ENCODE assay signal across 13 cellular contexts in the genomic region with DNA sequence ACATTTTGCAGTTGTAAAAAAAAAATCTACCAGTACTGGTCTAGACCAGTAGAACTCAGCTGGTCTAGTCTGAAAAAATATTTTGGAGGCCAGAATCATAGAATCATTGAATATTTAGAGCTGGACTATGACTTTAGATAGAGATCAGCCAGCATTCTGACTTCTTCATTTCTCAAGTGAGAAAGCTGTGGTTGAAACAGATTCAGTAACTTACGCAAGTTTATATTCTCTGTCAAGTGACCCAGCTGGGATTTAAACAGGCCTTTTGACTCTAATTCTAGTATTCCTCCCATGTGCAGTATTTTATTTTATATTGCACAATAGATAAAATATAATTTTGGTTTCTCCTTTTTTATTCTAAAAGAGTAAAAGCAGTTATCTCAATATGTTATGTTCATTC. TPM values are rescaled to one million over a fixed set of nuclear protein-coding genes. Genes with fewer than 3 reads are reported as not detected.
DNase-seq lines count a peak whose midpoint lies in the region; ATAC-seq and TF ChIP-seq lines count a peak whose summit lies in the region.
"Had no signal": no experiment of that assay in that cellular context is flagged by ENCODE, and none has a peak within 500 bp of the region (broad histone marks: within the 10 kb centered on the region; RNA-seq: fewer than 3 reads in every experiment).

No MANE protein-coding gene starts in this region.

- H3K9me3 ChIP-seq in esophagus squamous epithelium (no peaks in the 10 kb centered on the region), subcutaneous abdominal adipose tissue (ENCODE audit: control insufficient read depth in 5 of 5, low read length in 5 of 5) (no peaks in the 10 kb centered on the region)
- H3K9me3 ChIP-seq: SJSA1 had no signal

- 65 to 73% methylated on average over 1 of the region's 1 CpG for WGBS in esophagus squamous epithelium, 2 donors

- H3K4me3 ChIP-seq in esophagus squamous epithelium (no peak overlapping the region), subcutaneous abdominal adipose tissue (ENCODE audit: low read depth in 1 of 5, low read length in 5 of 5) (no peak overlapping the region)
- H3K4me3 ChIP-seq: SJSA1 had no signal

- no peaks in the 10 kb centered on the region for H3K27me3 ChIP-seq in esophagus squamous epithelium
- no peaks in the 10 kb centered on the region for H3K27me3 ChIP-seq in subcutaneous abdominal adipose tissue (ENCODE audit: control insufficient read depth in 5 of 5, insufficient read depth in 4 of 5, low read length in 5 of 5)
- H3K27me3 ChIP-seq: SJSA1 had no signal

- H3K27ac ChIP-seq in esophagus squamous epithelium (peak overlapping the region in 3 of 4 donors; percentile 11 to 61 (median 59)), subcutaneous abdominal adipose tissue (ENCODE audit: low read depth, low read length) (peak overlapping the region; percentile 96)
- H3K27ac ChIP-seq: SJSA1 had no signal

- peak overlapping the region in 1 of 5 donors; percentile 57 for H3K9ac ChIP-seq in subcutaneous abdominal adipose tissue (ENCODE audit: low read length in 5 of 5)

- CTCF ChIA-PET in HEK293T (lab: Yijun Ruan, JAX) = no interaction called here

- POLR2A ChIA-PET in HEK293T (lab: Yijun Ruan, JAX) = no interaction called here

- peaks cover 0 to 26% (median 0%) of the 10 kb centered on the region in 3 donors for H3K36me3 ChIP-seq in esophagus squamous epithelium
- H3K36me3 ChIP-seq in subcutaneous abdominal adipose tissue (ENCODE audit: control insufficient read depth in 5 of 5, insufficient read depth in 5 of 5, low read length in 5 of 5) = peaks cover 0 to 15% (median 4%) of the 10 kb centered on the region in 5 donors

- peak; percentile 35 for ATAC-seq in HG03108 (IDR thresholded peaks at IDR 0.05; ENCODE audit: unreplicated experiment)

- DNase-seq in NOMO-1 treated with DMSO at 0.1 percent for 48 hours (lab: John Stamatoyannopoulos, UW; ENCODE audit: unreplicated experiment) (peak; percentile 2), NOMO-1 (lab: John Stamatoyannopoulos, UW; ENCODE audit: unreplicated experiment in 2 of 2) (no peak), esophagus squamous epithelium (lab: John Stamatoyannopoulos, UW) (no peak), NCI-H2107 treated with DMSO at 0.1 percent for 48 hours (lab: John Stamatoyannopoulos, UW; ENCODE audit: unreplicated experiment) (no peak), HEK293T (ENCODE audit: extremely low spot score) (no peak), NCI-H82 treated with DMSO at 0.1 percent for 48 hours (lab: John Stamatoyannopoulos, UW; ENCODE audit: unreplicated experiment) (no peak)
- DNase-seq: 8988T; activated CD4-positive, alpha-beta T cell treated with anti-CD3 and anti-CD28 coated beads, Interleukin-2, amount 50 U/mL, for 4 hours; NCI-H2171 treated with DMSO at 0.1 percent for 48 hours; occipital lobe had no signal

- H3K4me1 ChIP-seq in esophagus squamous epithelium (peaks cover 25 to 87% (median 47%) of the 10 kb centered on the region in 3 donors), subcutaneous abdominal adipose tissue (ENCODE audit: control insufficient read depth in 5 of 5, insufficient read depth in 5 of 5, low read length in 5 of 5) (peaks cover 5 to 89% (median 83%) of the 10 kb centered on the region in 5 donors)

- intact Hi-C loops in esophagus squamous epithelium (cut with DNase I) = no loop called here

- no peak for TF ChIP-seq CTCF in esophagus squamous epithelium (IDR thresholded peaks at IDR 0.05)

- TF ChIP-seq POLR2A in esophagus squamous epithelium (IDR thresholded peaks at IDR 0.05) = no peak

TF ChIP-seq in HEK293T, 16 proteins besides CTCF, POLR2A, EP300 and RAD21:
- TF ChIP-seq LEF1 (IDR thresholded peaks at IDR 0.05; ENCODE audit: borderline replicate concordance) = no peak
- TF ChIP-seq ELF4 (IDR thresholded peaks at IDR 0.05) = no peak
- no peak for TF ChIP-seq TARDBP (IDR thresholded peaks at IDR 0.05)
TF ChIP-seq in HEK293T: peak in this region for 0.

RNA-seq across cellular contexts. Expression of a gene that starts 4.9 kb away (rescaled TPM):
- 10 to 100 TPM; 12.3 to 34.0 (median 18.5) TPM for total RNA-seq in esophagus squamous epithelium
